In the genomic region with DNA sequence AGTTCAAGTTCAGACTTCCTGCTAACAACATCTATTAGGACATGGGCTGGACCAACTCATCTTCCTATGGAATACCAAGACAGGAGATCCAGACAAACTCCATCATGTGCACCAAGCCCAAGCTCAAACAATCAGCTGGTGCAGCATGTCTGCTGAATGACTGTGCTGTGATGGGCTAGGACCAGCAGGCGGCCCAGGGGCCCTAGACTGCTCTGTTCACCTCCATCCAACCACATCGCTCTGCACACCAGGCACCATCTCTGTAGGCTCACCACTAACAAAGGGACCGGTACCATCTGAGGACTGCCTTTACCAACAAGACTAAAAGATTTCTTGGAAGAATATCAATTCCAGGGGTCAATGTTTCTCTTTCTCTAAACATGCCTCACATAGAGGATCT, we compare ENCODE assay signal across 12 cellular contexts.
"Had no signal": no experiment of that assay in that cellular context is flagged by ENCODE, and none has a peak within 500 bp of the region (broad histone marks: within the 10 kb centered on the region; RNA-seq: fewer than 3 reads in every experiment).

No MANE protein-coding gene starts in this region.

- H3K4me3 ChIP-seq: hepatocyte, left ventricle myocardium inferior, ovary, thyroid gland, vagina had no signal

- DNase-seq: activated CD4-positive, alpha-beta T cell treated with anti-CD3 and anti-CD28 coated beads, Interleukin-2, amount 50 U/mL, for 1 hour; activated CD8-positive, alpha-beta memory T cell treated with anti-CD3 and anti-CD28 coated beads, Interleukin-2, amount 10 ng/mL, durations not matched to agents 7 days and 5 days; activated naive CD4-positive, alpha-beta T cell treated with anti-CD3 and anti-CD28 coated beads for 36 hours; activated T-cell treated with anti-CD3 and anti-CD28 coated beads, Interleukin-2, amount 50 U/mL, for 48 hours; cerebellar nuclear complex; dermis blood vessel endothelial cell; kidney; left ventricle myocardium inferior; ovary; thyroid gland had no signal

- H3K9me3 ChIP-seq: left ventricle myocardium inferior, ovary, thyroid gland, vagina had no signal

- H3K36me3 ChIP-seq: ovary had no signal

- H3K9me3 Mint-ChIP-seq: activated naive CD4-positive, alpha-beta T cell treated with anti-CD3 and anti-CD28 coated beads for 36 hours had no signal

- H3K4me2 ChIP-seq: hepatocyte had no signal

- H3K27me3 ChIP-seq: hepatocyte, ovary, thyroid gland, vagina had no signal

- H3K27ac Mint-ChIP-seq: activated naive CD4-positive, alpha-beta T cell treated with anti-CD3 and anti-CD28 coated beads for 36 hours had no signal

- H3K4me3 Mint-ChIP-seq: activated CD8-positive, alpha-beta memory T cell treated with anti-CD3 and anti-CD28 coated beads, Interleukin-2, amount 10 ng/mL, durations not matched to agents 7 days and 5 days; activated naive CD4-positive, alpha-beta T cell treated with anti-CD3 and anti-CD28 coated beads for 36 hours had no signal

- H3K27ac ChIP-seq: hepatocyte, left ventricle myocardium inferior, ovary, thyroid gland, vagina had no signal

- H2AFZ ChIP-seq: hepatocyte had no signal

- H3K27me3 Mint-ChIP-seq: activated CD8-positive, alpha-beta memory T cell treated with anti-CD3 and anti-CD28 coated beads, Interleukin-2, amount 10 ng/mL, durations not matched to agents 7 days and 5 days had no signal

- ATAC-seq: activated CD8-positive, alpha-beta memory T cell treated with anti-CD3 and anti-CD28 coated beads, Interleukin-2, amount 10 ng/mL, durations not matched to agents 7 days and 5 days had no signal
